In the genomic region with DNA sequence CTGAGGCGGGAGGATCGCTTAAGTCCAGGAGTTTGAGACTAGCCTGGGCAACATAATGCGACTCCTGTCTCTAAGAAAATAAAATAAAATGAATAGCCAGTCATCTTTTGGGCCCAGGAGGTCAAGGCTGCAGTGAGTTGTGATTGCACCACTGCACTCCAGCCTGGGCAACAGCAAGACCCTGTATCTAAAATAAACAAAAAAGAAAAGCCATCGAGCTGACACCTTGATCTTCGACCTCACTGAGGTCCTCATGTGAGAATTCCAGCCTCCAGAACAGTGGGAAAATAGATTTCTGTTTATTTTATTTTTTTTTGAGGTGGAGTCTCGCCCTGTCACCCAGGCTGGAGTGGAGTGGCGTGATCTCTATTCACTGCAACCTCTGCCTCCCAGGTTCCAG, we compare ENCODE assay signal across 26 cellular contexts.
"Had no signal": no experiment of that assay in that cellular context is flagged by ENCODE, and none has a peak within 500 bp of the region (broad histone marks: within the 10 kb centered on the region; RNA-seq: fewer than 3 reads in every experiment).

No MANE protein-coding gene starts in this region.

- H3K36me3 Mint-ChIP-seq: immature natural killer cell; mesothelial cell of epicardium; natural killer cell treated with Interleukin-12 subunit alpha and Interleukin-12 subunit beta and Interleukin-15 and Interleukin-18, amount 100 ng/mL, for 72 hours; type B pancreatic cell had no signal

- H3K4me1 ChIP-seq: colonic mucosa, foreskin keratinocyte, parathyroid adenoma had no signal

- H3K9me3 ChIP-seq: colonic mucosa, esophagus muscularis mucosa, mucosa of descending colon, testis, tibial artery had no signal

- H3K9ac ChIP-seq: parathyroid adenoma had no signal

- H3K27me3 ChIP-seq: colonic mucosa, foreskin keratinocyte, testis had no signal

- H3K4me3 ChIP-seq: colonic mucosa, mucosa of descending colon, smooth muscle cell, stomach had no signal

- H3K4me3 Mint-ChIP-seq: dendritic cell treated with granulocyte-macrophage colony-stimulating factor and Interleukin-4, amounts not matched to agents 40 ng/mL and 50 ng/mL, for 4 days; naive B cell; type B pancreatic cell had no signal

- ATAC-seq: foreskin keratinocyte; mucosa of descending colon; natural killer cell treated with Interleukin-12 subunit alpha and Interleukin-12 subunit beta and Interleukin-15 and Interleukin-18, amount 100 ng/mL, for 72 hours had no signal

- H3K27ac ChIP-seq: colonic mucosa, esophagus muscularis mucosa, foreskin keratinocyte, parathyroid adenoma, stomach, testis, tibial artery had no signal

- H2AFZ ChIP-seq: parathyroid adenoma had no signal

- H3K27ac Mint-ChIP-seq: dendritic cell treated with granulocyte-macrophage colony-stimulating factor and Interleukin-4, amounts not matched to agents 40 ng/mL and 50 ng/mL, for 4 days; immature natural killer cell; mesothelial cell of epicardium; natural killer cell treated with Interleukin-12 subunit alpha and Interleukin-12 subunit beta and Interleukin-15 and Interleukin-18, amount 100 ng/mL, for 72 hours; progenitor cell of endocrine pancreas; type B pancreatic cell had no signal

- DNase-seq: colonic mucosa; effector memory CD4-positive, alpha-beta T cell; hypothalamus; immature natural killer cell; islet precursor cell; kidney glomerular epithelial cell; mesenchymal stem cell; mucosa of descending colon; naive B cell; stimulated activated CD4-positive, alpha-beta T cell treated with anti-CD3 and anti-CD28 coated beads, Interleukin-12 subunit alpha, Interleukin-12 subunit beta, amount 100 ng/mL, for 4 hours; stimulated activated CD4-positive, alpha-beta T cell treated with anti-CD3 and anti-CD28 coated beads, Interleukin-1b, Interleukin-23, amount 100 ng/mL, for 48 hours; stimulated activated CD4-positive, alpha-beta T cell treated with anti-CD3 and anti-CD28 coated beads, Interleukin-4, amount 100 ng/mL, for 1 hour; stimulated activated CD8-positive, alpha-beta memory T cell treated with anti-CD3 and anti-CD28 coated beads, Interleukin-4, amount 100 ng/mL, for 48 hours; stimulated activated naive CD4-positive, alpha-beta T cell treated with Interleukin-2 at 50 U/mL for 16 hours; stomach; testis; tibial artery had no signal

- H3K36me3 ChIP-seq: colonic mucosa, esophagus muscularis mucosa, stomach, tibial artery had no signal
